Comparison of ENCODE assay signal across 24 cellular contexts in the genomic region with DNA sequence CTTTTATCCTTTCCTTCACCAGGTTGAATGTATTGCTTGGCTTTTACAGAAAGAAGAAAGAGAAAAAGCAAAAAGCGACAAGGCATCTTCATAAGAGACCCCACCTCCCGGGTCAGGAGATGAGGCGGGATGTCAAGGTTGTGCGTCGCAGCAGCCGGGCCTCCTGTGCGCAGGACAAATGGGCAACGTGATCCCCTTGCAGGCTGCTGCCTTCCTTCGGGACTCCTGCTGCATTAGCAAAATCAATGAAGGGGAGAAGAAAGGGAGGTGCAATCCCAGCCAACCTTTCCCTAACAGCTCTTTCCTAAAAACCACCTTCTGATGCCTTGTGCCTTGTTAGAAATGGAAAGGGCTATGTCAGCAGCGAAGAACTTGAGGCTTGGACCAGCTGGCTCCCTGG. TPM values are rescaled to one million over a fixed set of nuclear protein-coding genes. Genes with fewer than 3 reads are reported as not detected.
DNase-seq lines count a peak whose midpoint lies in the region; ATAC-seq and TF ChIP-seq lines count a peak whose summit lies in the region.
"Had no signal": no experiment of that assay in that cellular context is flagged by ENCODE, and none has a peak within 500 bp of the region (broad histone marks: within the 10 kb centered on the region; RNA-seq: fewer than 3 reads in every experiment).

No MANE protein-coding gene starts in this region.

- peaks cover 24% of the 10 kb centered on the region for H3K4me1 Mint-ChIP-seq in nephron
- H3K4me1 Mint-ChIP-seq: activated T-helper 17 cell treated with anti-CD3 and anti-CD28 coated beads, Interleukin-2, amount 50 U/mL, for 72 hours had no signal

- peaks cover 31% of the 10 kb centered on the region for H3K27me3 Mint-ChIP-seq in nephron (ENCODE audit: low read depth)

- no peak overlapping the region for H3K4me3 Mint-ChIP-seq in nephron
- H3K4me3 Mint-ChIP-seq: activated T-helper 17 cell treated with anti-CD3 and anti-CD28 coated beads, Interleukin-2, amount 50 U/mL, for 72 hours; CD8-positive, alpha-beta T cell; WTC11 had no signal

- ATAC-seq in omental fat pad (ENCODE audit: low FRiP score), result no peak
- ATAC-seq in HG02981 (IDR thresholded peaks at IDR 0.05; ENCODE audit: unreplicated experiment), result no peak
- no peak for ATAC-seq in GM18907 (IDR thresholded peaks at IDR 0.05; ENCODE audit: unreplicated experiment)
- ATAC-seq: activated naive CD4-positive, alpha-beta T cell treated with anti-CD3 and anti-CD28 coated beads, Interleukin-2, amount 50 U/mL, for 72 hours; activated T-helper 17 cell treated with anti-CD3 and anti-CD28 coated beads, Interleukin-2, amount 50 U/mL, for 72 hours; CD8-positive, alpha-beta T cell; K562; SK-N-SH treated with all-trans-retinoic acid at 6 μM for 48 hours; upper lobe of right lung had no signal

- H3K27ac Mint-ChIP-seq in nephron, result peak overlapping the region; percentile 5 to 71 (median 46)
- H3K27ac Mint-ChIP-seq: activated naive CD4-positive, alpha-beta T cell treated with anti-CD3 and anti-CD28 coated beads, Interleukin-2, amount 50 U/mL, for 72 hours; activated T-helper 17 cell treated with anti-CD3 and anti-CD28 coated beads, Interleukin-2, amount 50 U/mL, for 72 hours; CD8-positive, alpha-beta T cell had no signal

- peak overlapping the region; percentile 82; the same call in 1 of the 2 replicates for H3K27ac ChIP-seq in VCaP

- H3K36me3 Mint-ChIP-seq in nephron (ENCODE audit: low read depth), result no peaks in the 10 kb centered on the region
- H3K36me3 Mint-ChIP-seq: activated naive CD4-positive, alpha-beta T cell treated with anti-CD3 and anti-CD28 coated beads, Interleukin-2, amount 50 U/mL, for 72 hours; CD8-positive, alpha-beta T cell; WTC11 had no signal

- DNase-seq in NCI-H1417 (lab: John Stamatoyannopoulos, UW) (peak; percentile 7 to 46 (median 25)), NCI-H1417 treated with DMSO at 0.1 percent for 48 hours (lab: John Stamatoyannopoulos, UW) (no peak), NCI-H1105 treated with DMSO at 0.1 percent for 48 hours (lab: John Stamatoyannopoulos, UW) (peak; percentile 96), omental fat pad (ENCODE audit: low spot score) (no peak)
- DNase-seq: 8988T; AML-193; GOT3; kidney glomerular epithelial cell; NCI-H2171; NCI-H82; occipital lobe; small intestine; stimulated activated CD4-positive, alpha-beta T cell treated with anti-CD3 and anti-CD28 coated beads, Interleukin-2, amount 100 ng/mL, for 24 hours; upper lobe of right lung had no signal

- no peaks in the 10 kb centered on the region for H3K9me3 Mint-ChIP-seq in nephron
- H3K9me3 Mint-ChIP-seq: activated naive CD4-positive, alpha-beta T cell treated with anti-CD3 and anti-CD28 coated beads, Interleukin-2, amount 50 U/mL, for 72 hours; activated T-helper 17 cell treated with anti-CD3 and anti-CD28 coated beads, Interleukin-2, amount 50 U/mL, for 72 hours; CD8-positive, alpha-beta T cell; WTC11 had no signal

- no peak for TF ChIP-seq CTCF in VCaP (conservative IDR thresholded peaks at IDR 0.05)
- no peak for TF ChIP-seq CTCF in nephron (IDR thresholded peaks at IDR 0.05; ENCODE audit: unreplicated experiment in 3 of 3)
- no peak for TF ChIP-seq CTCF in omental fat pad (IDR thresholded peaks at IDR 0.05)

RNA-seq across cellular contexts. Expression of a gene that starts 43.3 kb away (rescaled TPM):
- 10 to 100 TPM; 21.0 to 47.4 (median 35.7) TPM for total RNA-seq in omental fat pad
- total RNA-seq: CD8-positive, alpha-beta T cell; K562 had no signal

Comparison
In these comparisons a context has a peak if more than half of its experiments do, and no peak if none do; other contexts are left out.
1. DNase-seq: peak in NCI-H1417 (3 of 3) and NCI-H1105 treated with DMSO at 0.1 percent for 48 hours (single experiment); none in NCI-H1417 treated with DMSO at 0.1 percent for 48 hours (single experiment) and omental fat pad (single experiment).